Comparison of ENCODE assay signal across 9 cellular contexts in the genomic region with DNA sequence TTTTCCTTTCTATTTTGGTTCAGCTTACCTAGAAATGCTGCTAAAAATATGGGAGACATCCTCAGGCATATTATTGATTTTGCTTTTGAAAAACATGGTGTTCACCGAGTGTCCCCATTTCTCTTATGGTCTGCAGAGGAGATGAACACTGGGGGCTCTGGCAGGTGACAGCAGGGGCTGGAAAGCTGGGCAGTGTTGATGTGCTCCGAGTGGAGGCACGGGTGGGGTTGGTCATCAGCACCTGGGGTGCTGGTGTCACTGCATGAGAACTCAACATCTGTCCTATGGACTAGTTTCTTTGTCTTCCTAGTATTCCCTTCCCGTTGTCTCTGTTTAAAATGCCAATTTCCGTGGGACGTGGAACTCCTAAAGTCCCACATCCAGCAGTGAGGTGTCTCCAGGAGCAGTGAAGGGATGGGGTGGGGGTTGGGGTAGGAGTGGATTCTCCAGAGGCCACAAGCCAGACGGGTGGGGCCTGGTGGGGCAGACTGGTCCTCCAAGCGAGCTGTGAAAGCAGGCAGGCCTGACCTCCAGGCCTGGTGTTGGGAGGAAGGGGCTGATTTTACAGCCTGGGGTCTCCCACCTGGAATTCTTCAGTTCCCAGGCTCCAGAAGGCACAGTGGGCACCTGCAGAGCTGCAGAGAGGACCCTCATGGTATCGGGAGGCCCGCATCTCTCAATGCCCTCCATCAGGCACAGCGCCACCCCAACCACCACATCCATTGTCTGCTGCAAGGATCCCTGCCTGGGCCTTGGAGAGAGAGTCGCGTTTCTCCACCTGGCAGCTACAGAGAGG. TPM values are rescaled to one million over a fixed set of nuclear protein-coding genes. Genes with fewer than 3 reads are reported as not detected.
DNase-seq lines count a peak whose midpoint lies in the region; ATAC-seq, FAIRE-seq and TF ChIP-seq lines count a peak whose summit lies in the region.
"Had no signal": no experiment of that assay in that cellular context is flagged by ENCODE, and none has a peak within 500 bp of the region (broad histone marks: within the 10 kb centered on the region; RNA-seq: fewer than 3 reads in every experiment).

No MANE protein-coding gene starts in this region.

- FAIRE-seq in kidney (lab: Jason Lieb, UNC): no peak

- ATAC-seq in activated CD4-positive, CD25-positive, alpha-beta regulatory T cell treated with anti-CD3 and anti-CD28 coated beads, Interleukin-2, amount 50 U/mL, for 24 hours: no peak
- ATAC-seq in stimulated activated naive CD8-positive, alpha-beta T cell treated with anti-CD3 and anti-CD28 coated beads, Interleukin-15, amount 100 ng/mL, for 72 hours: no peak
- no peak for ATAC-seq in HG03571 (IDR thresholded peaks at IDR 0.05; ENCODE audit: unreplicated experiment)

- H3K36me3 ChIP-seq in kidney (ENCODE audit: control insufficient read depth in 1 of 2, insufficient read depth in 2 of 2, low read length in 2 of 2): no peaks in the 10 kb centered on the region

- peak overlapping the region in 1 of 2 donors; percentile 79 for H3K4me3 ChIP-seq in kidney (ENCODE audit: low read length in 2 of 2)

- peaks cover 24 to 26% of the 10 kb centered on the region in 2 donors for H3K4me1 ChIP-seq in kidney (ENCODE audit: control insufficient read depth in 1 of 2, insufficient read depth in 1 of 2, low read depth in 1 of 2, low read length in 2 of 2)

- H3K4me3 Mint-ChIP-seq in activated T-helper 1 cell treated with anti-CD3 and anti-CD28 coated beads, Interleukin-12 subunit alpha, Interleukin-12 subunit beta, Interleukin-2, Interleukin-4 antibody, amounts not matched to agents 30 ng/mL and 10 ng/mL and 1 ng/mL, durations not matched to agents 14 hours and 24 hours and 36 hours: peak overlapping the region; percentile 88
- peak overlapping the region; percentile 84 to 96 for H3K4me3 Mint-ChIP-seq in stimulated activated naive CD8-positive, alpha-beta T cell treated with anti-CD3 and anti-CD28 coated beads, Interleukin-15, amount 100 ng/mL, for 72 hours

- H3K9me3 Mint-ChIP-seq in activated T-helper 1 cell treated with anti-CD3 and anti-CD28 coated beads, Interleukin-12 subunit alpha, Interleukin-12 subunit beta, Interleukin-2, Interleukin-4 antibody, amounts not matched to agents 30 ng/mL and 10 ng/mL and 1 ng/mL, durations not matched to agents 14 hours and 24 hours and 36 hours: no peaks in the 10 kb centered on the region
- no peaks in the 10 kb centered on the region for H3K9me3 Mint-ChIP-seq in stimulated activated naive CD8-positive, alpha-beta T cell treated with anti-CD3 and anti-CD28 coated beads, Interleukin-15, amount 100 ng/mL, for 72 hours

- peak overlapping the region in 1 of 2 donors; percentile 95 for H3K9ac ChIP-seq in kidney (ENCODE audit: low read length in 2 of 2)

- intact Hi-C loops in activated T-helper 1 cell treated with anti-CD3 and anti-CD28 coated beads, Interleukin-12 subunit alpha, Interleukin-12 subunit beta, Interleukin-2, Interleukin-4 antibody, amounts not matched to agents 30 ng/mL and 10 ng/mL and 1 ng/mL, durations not matched to agents 14 hours and 24 hours and 36 hours (cut with micrococcal nuclease): loop anchor here (2.0 to 10.0 kb wide), 2 partner anchors 37 to 529 kb away; a partner anchor contains a TSS
- intact Hi-C loops in kidney (cut with DNase I): no loop called here

- no peaks in the 10 kb centered on the region for H3K9me3 ChIP-seq in kidney (ENCODE audit: control insufficient read depth in 1 of 2, low read length in 2 of 2)

- H3K27ac Mint-ChIP-seq in activated T-helper 1 cell treated with anti-CD3 and anti-CD28 coated beads, Interleukin-12 subunit alpha, Interleukin-12 subunit beta, Interleukin-2, Interleukin-4 antibody, amounts not matched to agents 30 ng/mL and 10 ng/mL and 1 ng/mL, durations not matched to agents 14 hours and 24 hours and 36 hours: no peak overlapping the region
- H3K27ac Mint-ChIP-seq in stimulated activated naive CD8-positive, alpha-beta T cell treated with anti-CD3 and anti-CD28 coated beads, Interleukin-15, amount 100 ng/mL, for 72 hours: peak overlapping the region; percentile 92

- peak overlapping the region in 1 of 2 donors; percentile 96 for H3K27ac ChIP-seq in kidney (ENCODE audit: low read depth in 2 of 2, low read length in 2 of 2)

- peaks cover 5% of the 10 kb centered on the region for H3K36me3 Mint-ChIP-seq in activated T-helper 1 cell treated with anti-CD3 and anti-CD28 coated beads, Interleukin-12 subunit alpha, Interleukin-12 subunit beta, Interleukin-2, Interleukin-4 antibody, amounts not matched to agents 30 ng/mL and 10 ng/mL and 1 ng/mL, durations not matched to agents 14 hours and 24 hours and 36 hours (ENCODE audit: low read depth)

- peaks cover 53% of the 10 kb centered on the region for H3K4me1 Mint-ChIP-seq in activated T-helper 1 cell treated with anti-CD3 and anti-CD28 coated beads, Interleukin-12 subunit alpha, Interleukin-12 subunit beta, Interleukin-2, Interleukin-4 antibody, amounts not matched to agents 30 ng/mL and 10 ng/mL and 1 ng/mL, durations not matched to agents 14 hours and 24 hours and 36 hours (ENCODE audit: low read depth)
- H3K4me1 Mint-ChIP-seq in stimulated activated naive CD8-positive, alpha-beta T cell treated with anti-CD3 and anti-CD28 coated beads, Interleukin-15, amount 100 ng/mL, for 72 hours: peaks cover 70% of the 10 kb centered on the region

- no peak for TF ChIP-seq CTCF in kidney (IDR thresholded peaks at IDR 0.05; ENCODE audit: borderline replicate concordance, extremely low read depth, insufficient read depth)

- DNase-seq in activated CD4-positive, CD25-positive, alpha-beta regulatory T cell treated with anti-CD3 and anti-CD28 coated beads, Interleukin-2, amount 50 U/mL, for 72 hours: peak; percentile 28
- no peak for DNase-seq in activated T-helper 1 cell treated with anti-CD3 and anti-CD28 coated beads, Interleukin-12 subunit alpha, Interleukin-12 subunit beta, Interleukin-2, Interleukin-4 antibody, amounts not matched to agents 30 ng/mL and 10 ng/mL and 1 ng/mL, durations not matched to agents 14 hours and 24 hours and 36 hours (ENCODE audit: low spot score)
- peak; percentile 59 for DNase-seq in kidney
- DNase-seq in stimulated activated naive CD8-positive, alpha-beta T cell treated with anti-CD3 and anti-CD28 coated beads, Interleukin-15, amount 100 ng/mL, for 72 hours: no peak
- DNase-seq in COLO829 (ENCODE audit: low spot score): no peak
- DNase-seq in NCI-H82 (lab: John Stamatoyannopoulos, UW): no peak

- no peaks in the 10 kb centered on the region for H3K27me3 Mint-ChIP-seq in activated T-helper 1 cell treated with anti-CD3 and anti-CD28 coated beads, Interleukin-12 subunit alpha, Interleukin-12 subunit beta, Interleukin-2, Interleukin-4 antibody, amounts not matched to agents 30 ng/mL and 10 ng/mL and 1 ng/mL, durations not matched to agents 14 hours and 24 hours and 36 hours (ENCODE audit: insufficient read depth)
- H3K27me3 Mint-ChIP-seq in stimulated activated naive CD8-positive, alpha-beta T cell treated with anti-CD3 and anti-CD28 coated beads, Interleukin-15, amount 100 ng/mL, for 72 hours: no peaks in the 10 kb centered on the region

RNA-seq across cellular contexts. Expression of a gene that starts 24.4 kb away (rescaled TPM):
- total RNA-seq in activated T-helper 1 cell treated with anti-CD3 and anti-CD28 coated beads, Interleukin-12 subunit alpha, Interleukin-12 subunit beta, Interleukin-2, Interleukin-4 antibody, amounts not matched to agents 30 ng/mL and 10 ng/mL and 1 ng/mL, durations not matched to agents 14 hours and 24 hours and 36 hours: 3.9 and 4.5 TPM in 2 replicates
- 3.7 TPM for total RNA-seq in kidney
- 5.2 TPM for polyA plus RNA-seq in kidney (ENCODE audit: insufficient read depth, low read depth, low replicate concordance)

RNA-seq across cellular contexts. Expression of a gene that starts 35.0 kb away (rescaled TPM):
- 67.2 and 67.4 TPM in 2 replicates for total RNA-seq in activated T-helper 1 cell treated with anti-CD3 and anti-CD28 coated beads, Interleukin-12 subunit alpha, Interleukin-12 subunit beta, Interleukin-2, Interleukin-4 antibody, amounts not matched to agents 30 ng/mL and 10 ng/mL and 1 ng/mL, durations not matched to agents 14 hours and 24 hours and 36 hours
- 95.8 TPM for total RNA-seq in kidney
- 53.7 TPM for polyA plus RNA-seq in kidney (ENCODE audit: insufficient read depth, low read depth, low replicate concordance)

RNA-seq across cellular contexts. Expression of a gene that starts 46.9 kb away (rescaled TPM):
- total RNA-seq in activated T-helper 1 cell treated with anti-CD3 and anti-CD28 coated beads, Interleukin-12 subunit alpha, Interleukin-12 subunit beta, Interleukin-2, Interleukin-4 antibody, amounts not matched to agents 30 ng/mL and 10 ng/mL and 1 ng/mL, durations not matched to agents 14 hours and 24 hours and 36 hours: 9.2 and 9.4 TPM in 2 replicates
- 24.3 TPM for total RNA-seq in kidney
- polyA plus RNA-seq in kidney (ENCODE audit: insufficient read depth, low read depth, low replicate concordance): 10.2 TPM
- polyA plus RNA-seq: AG04450 had no signal

Comparison
In these comparisons a context has a peak if more than half of its experiments do, and no peak if none do; other contexts are left out.
1. DNase-seq: peak in activated CD4-positive, CD25-positive, alpha-beta regulatory T cell treated with anti-CD3 and anti-CD28 coated beads, Interleukin-2, amount 50 U/mL, for 72 hours (single experiment) and kidney (single experiment); none in activated T-helper 1 cell treated with anti-CD3 and anti-CD28 coated beads, Interleukin-12 subunit alpha, Interleukin-12 subunit beta, Interleukin-2, Interleukin-4 antibody, amounts not matched to agents 30 ng/mL and 10 ng/mL and 1 ng/mL, durations not matched to agents 14 hours and 24 hours and 36 hours (single experiment), stimulated activated naive CD8-positive, alpha-beta T cell treated with anti-CD3 and anti-CD28 coated beads, Interleukin-15, amount 100 ng/mL, for 72 hours (0 of 2), COLO829 (single experiment) and NCI-H82 (single experiment).